9 cellular contexts compared by ENCODE assay signal in the genomic region with DNA sequence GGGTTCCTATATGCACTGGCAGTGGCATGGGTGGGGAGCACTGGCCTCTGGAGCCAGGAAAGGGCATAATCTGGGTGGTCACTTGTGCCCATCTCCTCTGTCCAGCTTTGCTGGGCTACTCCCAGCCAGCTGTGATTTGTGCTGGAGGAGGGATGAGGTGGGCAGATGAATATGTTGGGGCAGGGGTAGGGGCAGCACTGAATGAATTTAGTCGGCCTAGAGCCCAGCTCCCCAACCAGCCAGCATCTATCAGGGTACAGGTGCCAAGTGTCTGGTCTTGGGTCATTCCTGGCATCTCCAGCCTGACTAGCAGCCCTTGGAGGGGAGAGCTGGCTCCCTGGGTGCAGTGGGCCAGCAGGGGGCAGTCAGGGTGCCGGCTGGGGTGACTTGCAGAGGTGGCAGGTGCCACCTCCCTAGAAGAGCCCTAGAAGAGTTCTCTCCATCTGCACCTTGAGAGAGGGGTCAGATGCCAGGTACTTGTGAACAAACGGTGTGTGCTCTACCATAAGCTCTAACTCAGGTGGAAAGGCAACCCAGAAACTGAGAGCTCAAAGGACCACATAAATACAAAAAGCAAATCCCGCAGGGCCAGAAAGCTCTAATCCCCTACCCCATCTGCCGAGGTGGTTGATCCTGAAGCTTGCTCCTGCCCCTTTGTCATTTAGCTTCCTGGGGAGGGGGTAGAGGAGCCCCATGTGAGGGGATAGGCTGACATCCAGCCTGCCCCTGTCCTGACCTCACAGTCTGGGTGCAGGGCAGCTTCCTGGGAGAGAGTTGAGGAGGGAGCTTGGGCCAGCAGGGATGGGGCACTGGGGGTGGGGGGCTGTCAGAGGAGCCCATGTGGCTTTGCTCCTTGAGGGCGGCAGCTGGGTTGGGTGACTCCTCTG. TPM values are rescaled to one million over a fixed set of nuclear protein-coding genes. Genes with fewer than 3 reads are reported as not detected.
DNase-seq lines count a peak whose midpoint lies in the region; ATAC-seq and TF ChIP-seq lines count a peak whose summit lies in the region.
"Had no signal": no experiment of that assay in that cellular context is flagged by ENCODE, and none has a peak within 500 bp of the region (broad histone marks: within the 10 kb centered on the region; RNA-seq: fewer than 3 reads in every experiment).

No MANE protein-coding gene starts in this region.

- H3K4me3 ChIP-seq in choroid plexus epithelial cell (ENCODE audit: low read depth, low read length): no peak overlapping the region
- H3K4me3 ChIP-seq: thoracic aorta had no signal

- ATAC-seq in GM21367 (IDR thresholded peaks at IDR 0.05; ENCODE audit: unreplicated experiment): no peak
- no peak for ATAC-seq in GM19324 (IDR thresholded peaks at IDR 0.05; ENCODE audit: low FRiP score, unreplicated experiment)
- ATAC-seq in GM21786 (IDR thresholded peaks at IDR 0.05; ENCODE audit: unreplicated experiment): no peak

- DNase-seq in GDM1 (lab: John Stamatoyannopoulos, UW) (peak; percentile 24), NCI-H187 treated with DMSO at 0.1 percent for 48 hours (lab: John Stamatoyannopoulos, UW) (peak; percentile 85), choroid plexus epithelial cell (ENCODE audit: low read depth) (peak; percentile 40), myocyte (ENCODE audit: low read depth) (peak; percentile 43), SK-N-DZ (ENCODE audit: low spot score) (no peak)

- TF ChIP-seq CTCF in choroid plexus epithelial cell (conservative IDR thresholded peaks at IDR 0.05; ENCODE audit: low read depth, low read length): peak; percentile 69

RNA-seq across cellular contexts. Expression of a gene that starts 2.2 kb away (rescaled TPM):
- total RNA-seq in myocyte: 2.8 and 4.4 TPM in 2 replicates
- 21.0 TPM for polyA plus RNA-seq in myocyte (2012)
- not detected in 2 replicates for polyA plus RNA-seq in SK-N-DZ (2014; cell fraction: cytosol; rRNA removed)
- polyA plus RNA-seq in SK-N-DZ (2014; cell fraction: nucleus; rRNA removed): not detected in 2 replicates
